1 cellular context compared by ENCODE assay signal in the genomic region with DNA sequence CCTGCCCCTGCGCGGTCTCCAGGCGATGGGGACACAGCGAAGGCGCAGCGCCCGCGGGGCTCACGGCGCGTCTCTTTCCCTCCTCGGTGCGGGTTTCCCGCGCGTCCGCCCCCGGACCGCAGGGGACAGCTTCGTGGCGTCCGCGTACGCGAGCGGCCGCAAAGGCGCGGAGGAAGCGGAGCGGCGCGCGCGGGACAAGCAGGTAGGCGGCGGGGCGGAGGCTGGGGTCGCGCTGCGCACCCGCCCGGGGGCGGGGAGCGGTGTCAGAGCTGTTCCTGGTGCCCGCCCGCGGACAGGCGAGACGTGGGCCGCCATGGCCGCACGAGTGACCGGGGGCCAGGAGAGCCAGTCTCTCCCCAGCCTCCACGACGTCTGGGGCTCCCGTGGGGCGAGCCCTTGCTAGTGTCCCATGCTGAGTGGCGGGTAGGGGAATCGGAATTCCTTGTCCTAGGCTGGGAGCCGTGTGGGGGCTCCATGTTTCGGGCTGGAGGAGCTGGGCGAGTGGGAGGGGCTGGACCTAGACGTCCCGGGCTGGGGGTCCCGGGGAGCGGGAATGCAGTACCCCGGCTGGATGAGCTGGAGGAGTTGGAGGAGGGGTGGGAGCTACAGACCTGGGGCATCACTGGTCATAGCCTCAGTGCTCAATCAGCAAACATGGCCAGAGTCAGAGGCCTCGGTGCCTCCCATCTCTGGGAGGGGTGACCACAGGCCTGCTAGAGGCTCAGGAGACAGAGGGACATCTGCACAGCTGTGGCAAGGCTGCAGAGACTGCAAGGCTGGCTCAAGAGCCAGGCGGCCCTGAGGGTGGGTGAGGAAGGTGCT.
TF ChIP-seq lines count a peak whose summit lies in the region.

No MANE protein-coding gene starts in this region.

TF ChIP-seq in K562, 482 proteins besides CTCF, POLR2A, EP300 and RAD21 (continued from another document):
- TF ChIP-seq, protein P1, sequence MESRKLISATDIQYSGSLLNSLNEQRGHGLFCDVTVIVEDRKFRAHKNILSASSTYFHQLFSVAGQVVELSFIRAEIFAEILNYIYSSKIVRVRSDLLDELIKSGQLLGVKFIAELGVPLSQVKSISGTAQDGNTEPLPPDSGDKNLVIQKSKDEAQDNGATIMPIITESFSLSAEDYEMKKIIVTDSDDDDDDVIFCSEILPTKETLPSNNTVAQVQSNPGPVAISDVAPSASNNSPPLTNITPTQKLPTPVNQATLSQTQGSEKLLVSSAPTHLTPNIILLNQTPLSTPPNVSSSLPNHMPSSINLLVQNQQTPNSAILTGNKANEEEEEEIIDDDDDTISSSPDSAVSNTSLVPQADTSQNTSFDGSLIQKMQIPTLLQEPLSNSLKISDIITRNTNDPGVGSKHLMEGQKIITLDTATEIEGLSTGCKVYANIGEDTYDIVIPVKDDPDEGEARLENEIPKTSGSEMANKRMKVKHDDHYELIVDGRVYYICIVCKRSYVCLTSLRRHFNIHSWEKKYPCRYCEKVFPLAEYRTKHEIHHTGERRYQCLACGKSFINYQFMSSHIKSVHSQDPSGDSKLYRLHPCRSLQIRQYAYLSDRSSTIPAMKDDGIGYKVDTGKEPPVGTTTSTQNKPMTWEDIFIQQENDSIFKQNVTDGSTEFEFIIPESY (CRISPR knock-in tag; IDR thresholded peaks at IDR 0.05), result peak; percentile 84; the same call in 1 of the 2 replicates
- TF ChIP-seq, protein P2, sequence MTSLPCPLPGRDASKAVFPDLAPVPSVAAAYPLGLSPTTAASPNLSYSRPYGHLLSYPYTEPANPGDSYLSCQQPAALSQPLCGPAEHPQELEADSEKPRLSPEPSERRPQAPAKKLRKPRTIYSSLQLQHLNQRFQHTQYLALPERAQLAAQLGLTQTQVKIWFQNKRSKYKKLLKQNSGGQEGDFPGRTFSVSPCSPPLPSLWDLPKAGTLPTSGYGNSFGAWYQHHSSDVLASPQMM (CRISPR knock-in tag; IDR thresholded peaks at IDR 0.05), result no peak
- 0 out of 2 replicates have a peak, but pooled peaks have one; percentile 24 for TF ChIP-seq SAFB (IDR thresholded peaks at IDR 0.05; ENCODE audit: borderline replicate concordance, low read depth, low read length)
